Comparison of ENCODE assay signal across 8 cellular contexts in genomic region chr6:73451166-73452106, GRCh38.
DNase-seq lines count a peak whose midpoint lies in the region; ATAC-seq and TF ChIP-seq lines count a peak whose summit lies in the region.

No MANE protein-coding gene starts in this region.

- H3K9ac ChIP-seq in muscle layer of colon (ENCODE audit: low read length), result peak overlapping the region; percentile 28
- H3K9ac ChIP-seq in subcutaneous abdominal adipose tissue (ENCODE audit: low read length in 5 of 5), result peak overlapping the region; percentile 60 to 90 (median 87)

- TF ChIP-seq POLR2A in erythroblast (IDR thresholded peaks at IDR 0.05; ENCODE audit: low read length), result no peak

- DNase-seq in activated CD8-positive, alpha-beta memory T cell treated with anti-CD3 and anti-CD28 coated beads for 48 hours (ENCODE audit: low read depth in 2 of 3, low spot score in 2 of 3), result peak; percentile 25 to 47 (median 27)
- DNase-seq in activated CD8-positive, alpha-beta memory T cell treated with anti-CD3 and anti-CD28 coated beads for 24 hours, result no peak
- DNase-seq in NCI-H69 (lab: John Stamatoyannopoulos, UW) (peak; percentile 82), activated T-cell treated with anti-CD3 and anti-CD28 coated beads for 48 hours (ENCODE audit: low read depth) (peak; percentile 44), erythroblast (lab: John Stamatoyannopoulos, UW) (peak; percentile 79)

- H3K27me3 ChIP-seq in muscle layer of colon (ENCODE audit: control insufficient read depth in 1 of 2, insufficient read depth in 2 of 2, low read length in 2 of 2) (no peaks in the 10 kb centered on the region), subcutaneous abdominal adipose tissue (ENCODE audit: control insufficient read depth in 5 of 5, insufficient read depth in 4 of 5, low read length in 5 of 5) (no peaks in the 10 kb centered on the region)

- H3K36me3 ChIP-seq in muscle layer of colon (ENCODE audit: insufficient read depth, low read length) (no peaks in the 10 kb centered on the region), subcutaneous abdominal adipose tissue (ENCODE audit: control insufficient read depth in 5 of 5, insufficient read depth in 5 of 5, low read length in 5 of 5) (no peaks in the 10 kb centered on the region)

- H3K4me1 ChIP-seq in muscle layer of colon (ENCODE audit: insufficient read depth, low read length), result no peaks in the 10 kb centered on the region
- peaks cover 0 to 17% (median 14%) of the 10 kb centered on the region in 5 donors for H3K4me1 ChIP-seq in subcutaneous abdominal adipose tissue (ENCODE audit: control insufficient read depth in 5 of 5, insufficient read depth in 5 of 5, low read length in 5 of 5)

- H3K27ac ChIP-seq in muscle layer of colon (ENCODE audit: low read depth, low read length), result peak overlapping the region; percentile 40
- H3K27ac ChIP-seq in subcutaneous abdominal adipose tissue (ENCODE audit: low read depth, low read length), result peak overlapping the region; percentile 75

- peak overlapping the region; percentile 45 to 76 for H3K4me3 ChIP-seq in muscle layer of colon (ENCODE audit: low read depth in 1 of 2, low read length in 2 of 2)
- peak overlapping the region; percentile 81 to 89 (median 85) for H3K4me3 ChIP-seq in subcutaneous abdominal adipose tissue (ENCODE audit: low read depth in 1 of 5, low read length in 5 of 5)

- H3K9me3 ChIP-seq in muscle layer of colon (ENCODE audit: low read length), result no peaks in the 10 kb centered on the region
- no peaks in the 10 kb centered on the region for H3K9me3 ChIP-seq in subcutaneous abdominal adipose tissue (ENCODE audit: control insufficient read depth in 5 of 5, low read length in 5 of 5)

- ATAC-seq in HG03060 (IDR thresholded peaks at IDR 0.05; ENCODE audit: low read depth, unreplicated experiment), result peak; percentile 32
